Comparison of ENCODE assay signal across 11 cellular contexts in genomic region chr6:169803816-169804340, GRCh38. TPM values are rescaled to one million over a fixed set of nuclear protein-coding genes. Genes with fewer than 3 reads are reported as not detected.
DNase-seq lines count a peak whose midpoint lies in the region; ATAC-seq and TF ChIP-seq lines count a peak whose summit lies in the region.
"Had no signal": no experiment of that assay in that cellular context is flagged by ENCODE, and none has a peak within 500 bp of the region (broad histone marks: within the 10 kb centered on the region; RNA-seq: fewer than 3 reads in every experiment).

No MANE protein-coding gene starts in this region.

- H3K9me2 ChIP-seq in DOHH2 (replicated peaks; ENCODE audit: control insufficient read depth, low read length): no peaks in the 10 kb centered on the region
- no peaks in the 10 kb centered on the region for H3K9me2 ChIP-seq in hepatocyte (replicated peaks; ENCODE audit: insufficient read depth)

- H4K20me1 ChIP-seq in DOHH2 (ENCODE audit: control insufficient read depth, insufficient read depth, low read depth, low read length): no peaks in the 10 kb centered on the region
- H4K20me1 ChIP-seq in neural progenitor cell (ENCODE audit: low read depth): no peaks in the 10 kb centered on the region
- no peaks in the 10 kb centered on the region for H4K20me1 ChIP-seq in hepatocyte (ENCODE audit: insufficient read depth, poor library complexity, severe bottlenecking)

- H3K27ac Mint-ChIP-seq in T-helper 17 cell (peak overlapping the region; percentile 32), neural progenitor cell (peak overlapping the region; percentile 2)

- H3F3A ChIP-seq in DOHH2 (ENCODE audit: control insufficient read depth, insufficient read depth) (peaks cover 11% of the 10 kb centered on the region), neural progenitor cell (ENCODE audit: low read depth) (peaks cover 12% of the 10 kb centered on the region)

- H3K27me3 Mint-ChIP-seq in T-helper 17 cell: peaks cover 48% of the 10 kb centered on the region
- H3K27me3 Mint-ChIP-seq in neural progenitor cell (ENCODE audit: insufficient read depth, low read depth): peaks cover 25% of the 10 kb centered on the region

- H3K9ac ChIP-seq in neural progenitor cell: no peak overlapping the region

- ATAC-seq in GM21528 (IDR thresholded peaks at IDR 0.05; ENCODE audit: low FRiP score, unreplicated experiment): peak; percentile 26
- ATAC-seq in T-helper 17 cell: peak; percentile 6

- no peak for DNase-seq in T-helper 17 cell
- DNase-seq in neural progenitor cell (ENCODE audit: low spot score): no peak
- no peak for DNase-seq in HAP-1 (ENCODE audit: low spot score in 2 of 2)
- DNase-seq in hepatocyte (ENCODE audit: low spot score): no peak
- DNase-seq in NCI-H2171 (lab: John Stamatoyannopoulos, UW): no peak
- DNase-seq: activated effector memory CD4-positive, alpha-beta T cell treated with Interleukin-2 at 50 U/mL for 16 hours; NCI-H1105 treated with DMSO at 0.1 percent for 48 hours; Right ventricle myocardium superior had no signal

- H3K36me3 Mint-ChIP-seq in T-helper 17 cell (ENCODE audit: low read depth) (peaks cover 13% of the 10 kb centered on the region), neural progenitor cell (no peaks in the 10 kb centered on the region)

- H3K4me3 Mint-ChIP-seq in T-helper 17 cell (peak overlapping the region; percentile 85), neural progenitor cell (no peak overlapping the region)

- H3K4me1 Mint-ChIP-seq in T-helper 17 cell: peaks cover 45% of the 10 kb centered on the region
- peaks cover 30% of the 10 kb centered on the region for H3K4me1 Mint-ChIP-seq in neural progenitor cell

- WGBS in hepatocyte (ENCODE audit: low lambda C conversion rate, missing lambda C conversion rate): 91% methylated on average over 3 of the region's 3 CpGs

- H3K9me3 ChIP-seq in DOHH2 (ENCODE audit: control insufficient read depth, insufficient read depth, low read length) (no peaks in the 10 kb centered on the region), T-helper 17 cell (ENCODE audit: control insufficient read depth, low read length, poor library complexity, severe bottlenecking) (no peaks in the 10 kb centered on the region), neural progenitor cell (ENCODE audit: low read depth) (no peaks in the 10 kb centered on the region), HAP-1 (no peaks in the 10 kb centered on the region), hepatocyte (ENCODE audit: low read depth) (no peaks in the 10 kb centered on the region)

- H3K4me2 ChIP-seq in DOHH2 (ENCODE audit: low read length) (peak overlapping the region; percentile 68), neural progenitor cell (no peak overlapping the region), hepatocyte (no peak overlapping the region)

- H3K9me3 Mint-ChIP-seq in neural progenitor cell: peaks cover 2% of the 10 kb centered on the region

- H3K27me3 ChIP-seq in DOHH2 (ENCODE audit: control insufficient read depth, low read length) (no peaks in the 10 kb centered on the region), neural progenitor cell (peaks cover 21% of the 10 kb centered on the region), HAP-1 (ENCODE audit: low read depth) (no peaks in the 10 kb centered on the region), hepatocyte (no peaks in the 10 kb centered on the region)

- no peaks in the 10 kb centered on the region for H3K79me2 ChIP-seq in DOHH2 (ENCODE audit: control insufficient read depth, low read length)
- no peaks in the 10 kb centered on the region for H3K79me2 ChIP-seq in neural progenitor cell (ENCODE audit: low read depth)
- H3K79me2 ChIP-seq in hepatocyte: no peaks in the 10 kb centered on the region

- peak overlapping the region; percentile 89 for H3K27ac ChIP-seq in DOHH2 (ENCODE audit: low read depth, low read length)
- H3K27ac ChIP-seq in neural progenitor cell: no peak overlapping the region
- H3K27ac ChIP-seq in hepatocyte: no peak overlapping the region
- H3K27ac ChIP-seq: dorsolateral prefrontal cortex had no signal

- in situ Hi-C loops in HAP-1 (cut with MboI; ENCODE audit: low sequenced_read_pairs): no loop called here

- H3K36me3 ChIP-seq in DOHH2 (ENCODE audit: control insufficient read depth, low read length) (no peaks in the 10 kb centered on the region), neural progenitor cell (no peaks in the 10 kb centered on the region), HAP-1 (replicated peaks) (no peaks in the 10 kb centered on the region), hepatocyte (replicated peaks; ENCODE audit: insufficient read depth, low read depth) (no peaks in the 10 kb centered on the region)

- H2AFZ ChIP-seq in neural progenitor cell (replicated peaks) (no peak overlapping the region), hepatocyte (no peak overlapping the region)

- no peak for TF ChIP-seq CTCF in DOHH2 (IDR thresholded peaks at IDR 0.05; ENCODE audit: low read depth, low read length, poor library complexity, severe bottlenecking)
- no peak for TF ChIP-seq CTCF in neural progenitor cell (IDR thresholded peaks at IDR 0.05)
- TF ChIP-seq CTCF in hepatocyte (IDR thresholded peaks at IDR 0.05; ENCODE audit: poor library complexity): no peak

- peaks cover 58% of the 10 kb centered on the region for H3K4me1 ChIP-seq in DOHH2 (ENCODE audit: control insufficient read depth, low read length)
- peaks cover 24% of the 10 kb centered on the region for H3K4me1 ChIP-seq in neural progenitor cell
- no peaks in the 10 kb centered on the region for H3K4me1 ChIP-seq in HAP-1
- H3K4me1 ChIP-seq in hepatocyte (ENCODE audit: insufficient read depth): peaks cover 21% of the 10 kb centered on the region

- H3K4me3 ChIP-seq in DOHH2 (ENCODE audit: low read length) (peak overlapping the region; percentile 57), neural progenitor cell (no peak overlapping the region), HAP-1 (no peak overlapping the region), hepatocyte (no peak overlapping the region)
- H3K4me3 ChIP-seq: dorsolateral prefrontal cortex had no signal

RNA-seq across cellular contexts. Expression of gene ERMARD, which starts 52.5 kb away (rescaled TPM):
- 10 to 100 TPM; 28.9 to 31.7 TPM for total RNA-seq in T-helper 17 cell
- total RNA-seq in neural progenitor cell (ENCODE audit: low replicate concordance): 23.9 and 31.4 TPM in 2 replicates
- 16.9 and 27.4 TPM in 2 replicates for total RNA-seq in hepatocyte
- polyA plus RNA-seq in hepatocyte: 22.7 and 25.5 TPM in 2 replicates

RNA-seq across cellular contexts. Expression of gene DYNLT2, which starts 52.5 kb away (rescaled TPM):
- 1 to 10 TPM; 3.0 to 3.9 TPM for total RNA-seq in T-helper 17 cell
- 3.3 and 4.7 TPM in 2 replicates for total RNA-seq in neural progenitor cell (ENCODE audit: low replicate concordance)
- total RNA-seq in hepatocyte: 2.9 and 4.0 TPM in 2 replicates
- 3.1 and 4.2 TPM in 2 replicates for polyA plus RNA-seq in hepatocyte
